8 cellular contexts compared by ENCODE assay signal in the genomic region with DNA sequence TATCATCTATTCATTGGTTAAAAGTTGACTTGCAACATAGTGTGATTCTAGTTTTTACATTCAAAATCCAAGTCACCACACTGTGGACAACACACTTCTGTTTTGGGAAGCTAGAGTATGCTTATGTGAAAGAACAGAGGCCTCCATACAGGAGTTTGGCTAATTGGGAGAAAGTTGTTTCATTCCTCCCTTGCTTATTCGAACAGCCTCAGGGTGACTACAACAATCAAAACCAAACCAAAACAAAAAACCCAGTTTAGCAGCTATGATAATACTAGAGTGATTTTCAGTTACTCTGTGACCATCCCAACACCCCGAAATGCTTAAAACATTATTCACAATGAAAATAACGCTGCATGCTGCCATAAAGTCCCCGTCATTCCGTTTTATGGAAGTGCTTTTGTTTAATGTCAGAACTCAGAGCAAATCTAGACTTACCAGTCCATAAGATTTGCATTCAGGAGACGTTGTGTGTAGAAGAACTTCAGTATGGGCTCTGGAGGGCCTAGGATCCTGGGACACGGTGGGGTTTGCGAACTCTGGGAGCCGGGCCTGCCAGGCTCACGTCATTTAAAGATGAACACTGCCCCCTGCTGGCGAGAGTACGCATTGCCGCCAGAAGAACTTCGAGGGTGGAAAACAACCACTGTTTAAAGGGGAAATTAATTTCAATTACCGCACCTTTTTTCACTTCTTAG.
DNase-seq lines count a peak whose midpoint lies in the region; ATAC-seq and TF ChIP-seq lines count a peak whose summit lies in the region.

No MANE protein-coding gene starts in this region.

- no peaks in the 10 kb centered on the region for H3K27me3 ChIP-seq in WERI-Rb-1 (ENCODE audit: insufficient read depth, low read depth, severe bottlenecking)
- H3K27me3 ChIP-seq in kidney epithelial cell (ENCODE audit: control insufficient read depth, insufficient read depth, low read length): peaks cover 2% of the 10 kb centered on the region

- peaks cover 0 to 1% (median 0%) of the 10 kb centered on the region in 3 donors for H3K27me3 Mint-ChIP-seq in CD14-positive monocyte (ENCODE audit: low read depth in 3 of 3)

- H3K27ac Mint-ChIP-seq in CD14-positive monocyte: peak overlapping the region; percentile 84 to 96 (median 92)

- peak overlapping the region; percentile 76 to 86 for H3K4me3 Mint-ChIP-seq in CD14-positive monocyte

- intact Hi-C loops in CD14-positive monocyte (cut with micrococcal nuclease): loop anchor here (5.0 kb wide), 2 partner anchors 32 to 37 kb away; no protein-coding TSS in a partner anchor

- DNase-seq in CD14-positive monocyte (ENCODE audit: low spot score) (peak; percentile 59), MV-4-11 (lab: John Stamatoyannopoulos, UW) (peak; percentile 78), WERI-Rb-1 (peak; percentile 72), cardiac fibroblast (ENCODE audit: low read depth in 2 of 2) (peak; percentile 64 to 66), kidney epithelial cell (ENCODE audit: low read depth) (peak; percentile 7), NCI-H187 (lab: John Stamatoyannopoulos, UW) (no peak)
- DNase-seq in stimulated activated CD4-positive, alpha-beta T cell treated with anti-CD3 and anti-CD28 coated beads, Interleukin-1b, Interleukin-23, amount 100 ng/mL, for 48 hours: peak; percentile 60

- peaks cover 0 to 2% (median 0%) of the 10 kb centered on the region in 7 donors for H3K9me3 Mint-ChIP-seq in CD14-positive monocyte

- H3K36me3 ChIP-seq in WERI-Rb-1 (no peaks in the 10 kb centered on the region), kidney epithelial cell (ENCODE audit: control insufficient read depth, insufficient read depth, low read length) (no peaks in the 10 kb centered on the region)

- no peaks in the 10 kb centered on the region for H3K36me3 Mint-ChIP-seq in CD14-positive monocyte

- TF ChIP-seq CTCF in CD14-positive monocyte (IDR thresholded peaks at IDR 0.05) (peak; percentile 99), WERI-Rb-1 (IDR thresholded peaks at IDR 0.05; ENCODE audit: low read depth, low read length) (peak; percentile 62), cardiac fibroblast (IDR thresholded peaks at IDR 0.05; ENCODE audit: low read depth, low read length) (peak; percentile 84), kidney epithelial cell (IDR thresholded peaks at IDR 0.05; ENCODE audit: insufficient read depth, low read length, poor library complexity, severe bottlenecking) (peak; percentile 82)

- no peaks in the 10 kb centered on the region for H3K9me3 ChIP-seq in WERI-Rb-1 (ENCODE audit: severe bottlenecking)

- ATAC-seq in GM19438 (IDR thresholded peaks at IDR 0.05; ENCODE audit: low read depth, unreplicated experiment): peak; percentile 73

- H3K27ac ChIP-seq in WERI-Rb-1: no peak overlapping the region

- peaks cover 25% of the 10 kb centered on the region for H3K4me1 Mint-ChIP-seq in CD14-positive monocyte

- H3K4me3 ChIP-seq in WERI-Rb-1 (ENCODE audit: low read depth, low read length) (no peak overlapping the region), cardiac fibroblast (replicated peaks in 1 of 2; ENCODE audit: low read depth in 2 of 2, low read length in 2 of 2) (no peak overlapping the region), kidney epithelial cell (ENCODE audit: low read depth, low read length) (no peak overlapping the region)

Comparison
In these comparisons a context has a peak if more than half of its experiments do, and no peak if none do; other contexts are left out.
1. DNase-seq: peak in CD14-positive monocyte (single experiment), MV-4-11 (single experiment), WERI-Rb-1 (single experiment), cardiac fibroblast (2 of 2), kidney epithelial cell (single experiment) and stimulated activated CD4-positive, alpha-beta T cell treated with anti-CD3 and anti-CD28 coated beads, Interleukin-1b, Interleukin-23, amount 100 ng/mL, for 48 hours (single experiment); none in NCI-H187 (0 of 2).
2. Peak in every context shown above with its lines, with median percentiles within 50 percentile points of each other: CTCF ChIP-seq.